ENCODE assay signal across 16 cellular contexts in the genomic region with DNA sequence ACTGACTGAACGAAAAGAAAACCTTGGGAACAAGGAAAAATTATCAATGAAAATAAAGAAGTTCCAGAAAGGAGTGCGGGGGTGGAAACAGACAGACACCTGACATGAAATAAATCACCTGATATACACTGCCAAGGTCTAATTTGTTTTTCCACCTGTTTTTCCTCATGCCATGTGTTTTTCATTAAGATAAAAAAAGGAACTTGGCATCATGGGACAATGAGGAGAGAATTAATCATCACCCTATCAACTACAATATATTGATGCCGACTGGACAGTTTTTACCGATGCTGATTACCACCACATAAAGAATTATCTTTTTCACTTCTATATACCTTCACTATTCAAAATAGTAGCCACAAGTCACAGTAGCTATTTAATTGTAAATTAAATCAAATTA.
A peak's percentile ranks its signal among the peaks of the same experiment; 100 is the strongest.
DNase-seq lines count a peak whose midpoint lies in the region; ATAC-seq and TF ChIP-seq lines count a peak whose summit lies in the region.
"Had no signal": no experiment of that assay in that cellular context is flagged by ENCODE, and none has a peak within 500 bp of the region (broad histone marks: within the 10 kb centered on the region; RNA-seq: fewer than 3 reads in every experiment).

No MANE protein-coding gene starts in this region.

- H3K9me3 ChIP-seq in HCT116 (ENCODE audit: control insufficient read depth in 1 of 2, insufficient read depth in 1 of 2, low read depth in 1 of 2, low read length in 2 of 2) = no peaks in the 10 kb centered on the region
- H3K9me3 ChIP-seq in CD8-positive, alpha-beta T cell (ENCODE audit: low read length) = no peaks in the 10 kb centered on the region
- H3K9me3 ChIP-seq: A549 had no signal

- POLR2A ChIA-PET in HCT116 (lab: Charles Lee) = no interaction called here
- POLR2A ChIA-PET in CD8-positive, alpha-beta T cell (lab: Charles Lee) = no interaction called here

- H3K4me3 ChIP-seq in HCT116 (replicated peaks in 1 of 2; ENCODE audit: low read depth in 1 of 2, low read length in 2 of 2) = no peak overlapping the region
- H3K4me3 ChIP-seq in CD8-positive, alpha-beta T cell (ENCODE audit: low read depth, low read length) = no peak overlapping the region
- H3K4me3 ChIP-seq: A549, GM12878 had no signal

- H3K4me2 ChIP-seq in HCT116 (ENCODE audit: low read length) = no peak overlapping the region
- H3K4me2 ChIP-seq: A549 had no signal

- no peaks in the 10 kb centered on the region for H3K36me3 ChIP-seq in HCT116 (ENCODE audit: control insufficient read depth in 1 of 2, insufficient read depth in 2 of 2, low read length in 2 of 2)
- H3K36me3 ChIP-seq in CD8-positive, alpha-beta T cell (ENCODE audit: insufficient read depth, low read length) = no peaks in the 10 kb centered on the region

- CTCF ChIA-PET in HCT116 (lab: Charles Lee) = no interaction called here
- CTCF ChIA-PET in CD8-positive, alpha-beta T cell (lab: Charles Lee) = no interaction called here

- no peaks in the 10 kb centered on the region for H3K9me3 Mint-ChIP-seq in activated naive CD8-positive, alpha-beta T cell treated with anti-CD3 and anti-CD28 coated beads, Interleukin-2, amount 50 U/mL, for 24 hours
- H3K9me3 Mint-ChIP-seq in activated naive CD8-positive, alpha-beta T cell treated with anti-CD3 and anti-CD28 coated beads for 36 hours = no peaks in the 10 kb centered on the region
- H3K9me3 Mint-ChIP-seq in glutamatergic neuron (ENCODE audit: unreplicated experiment) = peaks cover 5% of the 10 kb centered on the region
- H3K9me3 Mint-ChIP-seq in CD8-positive, alpha-beta T cell = no peaks in the 10 kb centered on the region
- H3K9me3 Mint-ChIP-seq: CD4-positive, alpha-beta T cell; H9 had no signal

- no peaks in the 10 kb centered on the region for H3K36me3 Mint-ChIP-seq in activated naive CD8-positive, alpha-beta T cell treated with anti-CD3 and anti-CD28 coated beads, Interleukin-2, amount 50 U/mL, for 24 hours (ENCODE audit: low read depth)
- H3K36me3 Mint-ChIP-seq in activated naive CD8-positive, alpha-beta T cell treated with anti-CD3 and anti-CD28 coated beads for 36 hours = no peaks in the 10 kb centered on the region
- no peaks in the 10 kb centered on the region for H3K36me3 Mint-ChIP-seq in glutamatergic neuron (ENCODE audit: unreplicated experiment)
- no peaks in the 10 kb centered on the region for H3K36me3 Mint-ChIP-seq in CD8-positive, alpha-beta T cell

- H3K4me1 Mint-ChIP-seq in activated naive CD8-positive, alpha-beta T cell treated with anti-CD3 and anti-CD28 coated beads, Interleukin-2, amount 50 U/mL, for 24 hours = no peaks in the 10 kb centered on the region
- no peaks in the 10 kb centered on the region for H3K4me1 Mint-ChIP-seq in activated naive CD8-positive, alpha-beta T cell treated with anti-CD3 and anti-CD28 coated beads for 36 hours
- peaks cover 29% of the 10 kb centered on the region for H3K4me1 Mint-ChIP-seq in glutamatergic neuron (ENCODE audit: low read depth, unreplicated experiment)
- no peaks in the 10 kb centered on the region for H3K4me1 Mint-ChIP-seq in CD8-positive, alpha-beta T cell (ENCODE audit: low read depth)

- no peak overlapping the region for H3K9ac ChIP-seq in HCT116 (ENCODE audit: low read length)

- no peak overlapping the region for H2AFZ ChIP-seq in HCT116 (ENCODE audit: low read depth, low read length, poor library complexity, severe bottlenecking)

- intact Hi-C loops in HCT116 (cut with micrococcal nuclease) = no loop called here
- intact Hi-C loops in CD8-positive, alpha-beta T cell (cut with DNase I, micrococcal nuclease) = no loop called here

- RAD21 ChIA-PET in HCT116 (lab: Charles Lee; ENCODE audit: low non-redundant PET in 1 of 2, low total read pairs in 2 of 2, uncharacterized antibody in 2 of 2, unreplicated experiment in 2 of 2) = no interaction called here

- no peaks in the 10 kb centered on the region for H3K79me2 ChIP-seq in HCT116 (ENCODE audit: insufficient read depth, low read length)

- no peaks in the 10 kb centered on the region for H3K9me2 ChIP-seq in HCT116 (ENCODE audit: insufficient read depth)

- TF ChIP-seq CTCF in HCT116 (IDR thresholded peaks at IDR 0.05 in 2 of 3, conservative IDR thresholded peaks at IDR 0.05 in 1 of 3; ENCODE audit: borderline replicate concordance in 1 of 3, insufficient read depth in 1 of 3, low read depth in 2 of 3, low read length in 2 of 3) (no peak), glutamatergic neuron (IDR thresholded peaks at IDR 0.05; ENCODE audit: partially characterized antibody, unreplicated experiment) (no peak)
- TF ChIP-seq CTCF in CD8-positive, alpha-beta T cell (IDR thresholded peaks at IDR 0.05) = no peak

- H3K4me3 Mint-ChIP-seq in activated naive CD8-positive, alpha-beta T cell treated with anti-CD3 and anti-CD28 coated beads, Interleukin-2, amount 50 U/mL, for 24 hours = no peak overlapping the region
- H3K4me3 Mint-ChIP-seq in activated naive CD8-positive, alpha-beta T cell treated with anti-CD3 and anti-CD28 coated beads for 36 hours = no peak overlapping the region
- no peak overlapping the region for H3K4me3 Mint-ChIP-seq in glutamatergic neuron (ENCODE audit: unreplicated experiment)
- no peak overlapping the region for H3K4me3 Mint-ChIP-seq in CD8-positive, alpha-beta T cell
- H3K4me3 Mint-ChIP-seq: CD4-positive, alpha-beta T cell; H9 had no signal

- no peaks in the 10 kb centered on the region for H4K20me1 ChIP-seq in HCT116 (ENCODE audit: insufficient read depth)

- no peaks in the 10 kb centered on the region for H3K27me3 ChIP-seq in HCT116 (ENCODE audit: insufficient read depth, low read length)
- no peaks in the 10 kb centered on the region for H3K27me3 ChIP-seq in CD8-positive, alpha-beta T cell (ENCODE audit: insufficient read depth, low read length)

- TF ChIP-seq POLR2A in HCT116 (IDR thresholded peaks at IDR 0.05; ENCODE audit: borderline replicate concordance, extremely low read depth, insufficient read depth, insufficient read length) = no peak

- H3K27ac Mint-ChIP-seq in activated naive CD8-positive, alpha-beta T cell treated with anti-CD3 and anti-CD28 coated beads, Interleukin-2, amount 50 U/mL, for 24 hours = peak overlapping the region; percentile 22
- H3K27ac Mint-ChIP-seq in activated naive CD8-positive, alpha-beta T cell treated with anti-CD3 and anti-CD28 coated beads for 36 hours = no peak overlapping the region
- peak overlapping the region; percentile 95 for H3K27ac Mint-ChIP-seq in glutamatergic neuron (ENCODE audit: unreplicated experiment)
- H3K27ac Mint-ChIP-seq in CD8-positive, alpha-beta T cell = no peak overlapping the region
- H3K27ac Mint-ChIP-seq: CD4-positive, alpha-beta T cell; H9 had no signal

- DNase-seq in activated naive CD8-positive, alpha-beta T cell treated with anti-CD3 and anti-CD28 coated beads, Interleukin-2, amount 50 U/mL, for 24 hours = no peak
- DNase-seq in activated naive CD8-positive, alpha-beta T cell treated with anti-CD3 and anti-CD28 coated beads for 36 hours = no peak
- DNase-seq in HCT116 (ENCODE audit: low read depth, low spot score) = no peak
- peak; percentile 75 for DNase-seq in LHCN-M2 (ENCODE audit: low read depth)
- no peak for DNase-seq in glutamatergic neuron
- DNase-seq in EL = no peak
- DNase-seq in CD8-positive, alpha-beta T cell = no peak
- no peak for DNase-seq in activated CD8-positive, alpha-beta memory T cell treated with anti-CD3 and anti-CD28 coated beads, Interleukin-2, amount 50 U/mL, for 4 hours
- DNase-seq: AML-193; Calu3; CD4-positive, alpha-beta T cell; DMS79 treated with DMSO at 0.1 percent for 48 hours; H9 had no signal

- no peak overlapping the region for H3K27ac ChIP-seq in HCT116 (ENCODE audit: low read depth, low read length)
- no peak overlapping the region for H3K27ac ChIP-seq in CD8-positive, alpha-beta T cell (ENCODE audit: low read depth, low read length)
- H3K27ac ChIP-seq: A549, C4-2B had no signal

- H3K4me1 ChIP-seq in HCT116 (ENCODE audit: control insufficient read depth in 1 of 2, insufficient read depth in 2 of 2, low read length in 2 of 2) = peaks cover 0 to 9% of the 10 kb centered on the region in 2 experiments; a peak in 1 of 4 replicates
- H3K4me1 ChIP-seq in CD8-positive, alpha-beta T cell (ENCODE audit: insufficient read depth, low read length) = no peaks in the 10 kb centered on the region
- H3K4me1 ChIP-seq: A549 had no signal

- BruUV-seq in HCT116 (replicated peaks; lab: Mats Ljungman, UMichigan) = no TSS peak

- TF ChIP-seq RAD21 in HCT116 (IDR thresholded peaks at IDR 0.05; ENCODE audit: low read depth) = no peak

- H3K27me3 Mint-ChIP-seq in activated naive CD8-positive, alpha-beta T cell treated with anti-CD3 and anti-CD28 coated beads, Interleukin-2, amount 50 U/mL, for 24 hours = no peaks in the 10 kb centered on the region
- no peaks in the 10 kb centered on the region for H3K27me3 Mint-ChIP-seq in activated naive CD8-positive, alpha-beta T cell treated with anti-CD3 and anti-CD28 coated beads for 36 hours
- H3K27me3 Mint-ChIP-seq in glutamatergic neuron (ENCODE audit: unreplicated experiment) = peaks cover 4% of the 10 kb centered on the region
- no peaks in the 10 kb centered on the region for H3K27me3 Mint-ChIP-seq in CD8-positive, alpha-beta T cell (ENCODE audit: low read depth)
- H3K27me3 Mint-ChIP-seq: CD4-positive, alpha-beta T cell had no signal

- ATAC-seq in activated naive CD8-positive, alpha-beta T cell treated with anti-CD3 and anti-CD28 coated beads, Interleukin-2, amount 50 U/mL, for 24 hours = no peak
- ATAC-seq in HCT116 = no peak
- ATAC-seq in CD8-positive, alpha-beta T cell = no peak
- ATAC-seq: A549, GM12878 had no signal

TF ChIP-seq in HCT116, 20 proteins besides CTCF, POLR2A, EP300 and RAD21:
- 0 out of 2 replicates have a peak, but pooled peaks have one; percentile 14 for TF ChIP-seq EGR1 (IDR thresholded peaks at IDR 0.05; ENCODE audit: low read depth)
- TF ChIP-seq JUND (IDR thresholded peaks at IDR 0.05) = no peak
TF ChIP-seq in HCT116: peak in this region for 1.

Comparison
In these comparisons a context has a peak if more than half of its experiments do, and no peak if none do; other contexts are left out.
1. H3K27ac Mint-ChIP-seq: peak in activated naive CD8-positive, alpha-beta T cell treated with anti-CD3 and anti-CD28 coated beads, Interleukin-2, amount 50 U/mL, for 24 hours (single experiment) and glutamatergic neuron (single experiment); none in activated naive CD8-positive, alpha-beta T cell treated with anti-CD3 and anti-CD28 coated beads for 36 hours (single experiment) and CD8-positive, alpha-beta T cell (single experiment).